Comparison of ENCODE assay signal across 18 cellular contexts in genomic region chr9:31146485-31147166, GRCh38.
DNase-seq lines count a peak whose midpoint lies in the region; ATAC-seq and TF ChIP-seq lines count a peak whose summit lies in the region.
"Had no signal": no experiment of that assay in that cellular context is flagged by ENCODE, and none has a peak within 500 bp of the region (broad histone marks: within the 10 kb centered on the region; RNA-seq: fewer than 3 reads in every experiment).

No MANE protein-coding gene starts in this region.

- H3K27me3 ChIP-seq in MM.1S (replicated peaks; ENCODE audit: insufficient read depth, low read length) (no peaks in the 10 kb centered on the region), ovary (no peaks in the 10 kb centered on the region)

- ATAC-seq in GM18520 (IDR thresholded peaks at IDR 0.05; ENCODE audit: unreplicated experiment), result peak; percentile 78
- ATAC-seq in GM21528 (IDR thresholded peaks at IDR 0.05; ENCODE audit: low FRiP score, unreplicated experiment), result peak; percentile 99
- ATAC-seq in HG03060 (IDR thresholded peaks at IDR 0.05; ENCODE audit: low read depth, unreplicated experiment), result peak; percentile 96
- ATAC-seq: activated CD8-positive, alpha-beta T cell treated with anti-CD3 and anti-CD28 coated beads for 36 hours; HCT116 had no signal

- no peak overlapping the region for H2AFZ ChIP-seq in MM.1S (ENCODE audit: low read length)

- DNase-seq in MM.1S (peak; percentile 47), ovary (no peak), HEK293T (ENCODE audit: extremely low spot score) (no peak), medulla oblongata (ENCODE audit: extremely low spot score) (no peak), NCI-H1092 treated with DMSO at 0.1 percent for 48 hours (lab: John Stamatoyannopoulos, UW) (no peak)
- DNase-seq: activated CD8-positive, alpha-beta T cell treated with anti-CD3 and anti-CD28 coated beads for 36 hours; activated naive CD4-positive, alpha-beta T cell treated with anti-CD3 and anti-CD28 coated beads, Interleukin-2, amount 10 ng/mL, durations not matched to agents 7 days and 5 days; DMS79 treated with DMSO at 0.1 percent for 48 hours; head of caudate nucleus; NCI-H1436 treated with DMSO at 0.1 percent for 48 hours; NCI-H748 treated with DMSO at 0.1 percent for 48 hours; SHP77; stimulated activated CD4-positive, alpha-beta T cell treated with anti-CD3 and anti-CD28 coated beads, Interleukin-4, amount 100 ng/mL, for 1 hour; stimulated activated naive CD4-positive, alpha-beta T cell had no signal

- POLR2A ChIA-PET in HEK293T (lab: Yijun Ruan, JAX), result no interaction called here

- intact Hi-C loops in ovary (cut with DNase I), result no loop called here

- no peak overlapping the region; the same call in 1 of the 2 replicates for H3K4me3 ChIP-seq in MM.1S (ENCODE audit: low read length)
- H3K4me3 ChIP-seq in ovary, result no peak overlapping the region

- no peaks in the 10 kb centered on the region for H4K20me1 ChIP-seq in MM.1S (ENCODE audit: insufficient read depth, low read length)

- H3K36me3 ChIP-seq in MM.1S (replicated peaks; ENCODE audit: insufficient read depth, low read length), result no peaks in the 10 kb centered on the region
- H3K36me3 ChIP-seq in ovary, result no peaks in the 10 kb centered on the region

- no peaks in the 10 kb centered on the region for H3K9me2 ChIP-seq in MM.1S (replicated peaks; ENCODE audit: insufficient read depth, low read length)

- no peaks in the 10 kb centered on the region for H3K79me2 ChIP-seq in MM.1S (ENCODE audit: low read length)

- H3K27ac ChIP-seq in MM.1S (ENCODE audit: low read length) (peak overlapping the region; percentile 17; the same call in 1 of the 2 replicates), ovary (no peak overlapping the region)

- no peak overlapping the region for H3K9ac ChIP-seq in MM.1S (ENCODE audit: low read length)

- no peak for TF ChIP-seq POLR2A in ovary (IDR thresholded peaks at IDR 0.05)

- H3K4me1 ChIP-seq in MM.1S (ENCODE audit: low read length) (no peaks in the 10 kb centered on the region), ovary (ENCODE audit: insufficient read depth) (no peaks in the 10 kb centered on the region)

- peak overlapping the region; percentile 35 for H3K4me2 ChIP-seq in MM.1S (ENCODE audit: low read depth, low read length)

- TF ChIP-seq EP300 in ovary (IDR thresholded peaks at IDR 0.05), result no peak

- no peaks in the 10 kb centered on the region for H3F3A ChIP-seq in MM.1S (ENCODE audit: insufficient read depth, low read length)

- 81 to 88% (median 87%) methylated on average over 3 of the region's 3 CpGs for WGBS in ovary, 3 donors

- H3K9me3 ChIP-seq in MM.1S (replicated peaks; ENCODE audit: insufficient read depth, low read length) (no peaks in the 10 kb centered on the region), ovary (no peaks in the 10 kb centered on the region)

- TF ChIP-seq CTCF in MM.1S (IDR thresholded peaks at IDR 0.05; ENCODE audit: low read length), result no peak
- TF ChIP-seq CTCF in ovary (IDR thresholded peaks at IDR 0.05), result no peak

- CTCF ChIA-PET in HEK293T (lab: Yijun Ruan, JAX), result no interaction called here

TF ChIP-seq in HEK293T, 16 proteins besides CTCF, POLR2A, EP300 and RAD21:
- TF ChIP-seq L3MBTL2 (conservative IDR thresholded peaks at IDR 0.05) (no peak), TARDBP (IDR thresholded peaks at IDR 0.05) (no peak), FOXM1 (IDR thresholded peaks at IDR 0.05; ENCODE audit: borderline replicate concordance) (no peak), LEF1 (IDR thresholded peaks at IDR 0.05; ENCODE audit: borderline replicate concordance) (no peak), SP1 (IDR thresholded peaks at IDR 0.05) (no peak)
